Comparison of ENCODE assay signal across 8 cellular contexts in genomic region chrX:46912673-46913491, GRCh38. TPM values are rescaled to one million over a fixed set of nuclear protein-coding genes. Genes with fewer than 3 reads are reported as not detected.
DNase-seq lines count a peak whose midpoint lies in the region; ATAC-seq and TF ChIP-seq lines count a peak whose summit lies in the region.

No MANE protein-coding gene starts in this region.

- no peak for TF ChIP-seq POLR2A in HCT116 (IDR thresholded peaks at IDR 0.05; ENCODE audit: borderline replicate concordance, extremely low read depth, insufficient read depth, insufficient read length)

- BruUV-seq in HCT116 (replicated peaks; lab: Mats Ljungman, UMichigan), result no TSS peak

- peaks cover 38% of the 10 kb centered on the region for H3K27me3 Mint-ChIP-seq in activated T-helper 1 cell treated with anti-CD3 and anti-CD28 coated beads, Interleukin-12 subunit alpha, Interleukin-12 subunit beta, Interleukin-2, Interleukin-4 antibody, amounts not matched to agents 30 ng/mL and 10 ng/mL and 1 ng/mL, durations not matched to agents 14 hours and 24 hours and 36 hours (ENCODE audit: insufficient read depth)

- H3K4me2 ChIP-seq in DOHH2 (ENCODE audit: low read length) (peak overlapping the region; percentile 86), HCT116 (ENCODE audit: low read length) (peak overlapping the region; percentile 82), osteoblast (ENCODE audit: insufficient read depth, low read length) (peak overlapping the region; percentile 82)

- no peaks in the 10 kb centered on the region for H3K9me3 Mint-ChIP-seq in activated T-helper 1 cell treated with anti-CD3 and anti-CD28 coated beads, Interleukin-12 subunit alpha, Interleukin-12 subunit beta, Interleukin-2, Interleukin-4 antibody, amounts not matched to agents 30 ng/mL and 10 ng/mL and 1 ng/mL, durations not matched to agents 14 hours and 24 hours and 36 hours

- H3K79me2 ChIP-seq in DOHH2 (ENCODE audit: control insufficient read depth, low read length) (peaks cover 24% of the 10 kb centered on the region), HCT116 (ENCODE audit: insufficient read depth, low read length) (peaks cover 25% of the 10 kb centered on the region), osteoblast (ENCODE audit: insufficient read depth, low read length) (peaks cover 22% of the 10 kb centered on the region)

- H3K27ac ChIP-seq in DOHH2 (ENCODE audit: low read depth, low read length), result no peak overlapping the region
- H3K27ac ChIP-seq in HCT116 (ENCODE audit: low read depth, low read length), result peak overlapping the region; percentile 71
- H3K27ac ChIP-seq in osteoblast (ENCODE audit: low read depth, low read length), result no peak overlapping the region

- peak; percentile 65 for ATAC-seq in HCT116

- H3K4me3 ChIP-seq in DOHH2 (ENCODE audit: low read length) (peak overlapping the region; percentile 75), HCT116 (replicated peaks in 1 of 2; ENCODE audit: low read depth in 1 of 2, low read length in 2 of 2) (peak overlapping the region; percentile 54 to 63), osteoblast (ENCODE audit: insufficient read depth, low read length) (peak overlapping the region; percentile 76)

- RAD21 ChIA-PET in HCT116 (lab: Charles Lee; ENCODE audit: low non-redundant PET in 1 of 2, low total read pairs in 2 of 2, uncharacterized antibody in 2 of 2, unreplicated experiment in 2 of 2), result no interaction called here

- CTCF ChIA-PET in HCT116 (lab: Charles Lee), result interaction anchor here (1.7 kb wide), 1 partner anchor 10 kb away, joined by 6 read pairs; no protein-coding TSS in a partner anchor

- DNase-seq in HCT116 (ENCODE audit: low read depth, low spot score) (no peak), NCI-H69 (lab: John Stamatoyannopoulos, UW) (peak; percentile 59), globus pallidus (ENCODE audit: low spot score) (peak; percentile 24), osteoblast (ENCODE audit: insufficient read length, low spot score, missing footprints) (peak; percentile 93), NK-92 (lab: John Stamatoyannopoulos, UW; ENCODE audit: unreplicated experiment) (no peak), NCI-H2029 (lab: John Stamatoyannopoulos, UW) (no peak)
- DNase-seq in activated T-helper 1 cell treated with anti-CD3 and anti-CD28 coated beads, Interleukin-12 subunit alpha, Interleukin-12 subunit beta, Interleukin-2, Interleukin-4 antibody, amounts not matched to agents 30 ng/mL and 10 ng/mL and 1 ng/mL, durations not matched to agents 14 hours and 24 hours and 36 hours (ENCODE audit: low spot score), result no peak

- H3K4me1 Mint-ChIP-seq in activated T-helper 1 cell treated with anti-CD3 and anti-CD28 coated beads, Interleukin-12 subunit alpha, Interleukin-12 subunit beta, Interleukin-2, Interleukin-4 antibody, amounts not matched to agents 30 ng/mL and 10 ng/mL and 1 ng/mL, durations not matched to agents 14 hours and 24 hours and 36 hours (ENCODE audit: low read depth), result peaks cover 11% of the 10 kb centered on the region

- peak; percentile 49 for TF ChIP-seq CTCF in DOHH2 (IDR thresholded peaks at IDR 0.05; ENCODE audit: low read depth, low read length, poor library complexity, severe bottlenecking)
- peak; percentile 42 to 57 (median 42); a peak in 5 of 6 replicates for TF ChIP-seq CTCF in HCT116 (IDR thresholded peaks at IDR 0.05 in 2 of 3, conservative IDR thresholded peaks at IDR 0.05 in 1 of 3; ENCODE audit: borderline replicate concordance in 1 of 3, insufficient read depth in 1 of 3, low read depth in 2 of 3, low read length in 2 of 3)
- TF ChIP-seq CTCF in osteoblast (IDR thresholded peaks at IDR 0.05; ENCODE audit: extremely low read depth, low read depth, low read length), result peak; percentile 37

- no peaks in the 10 kb centered on the region for H3K36me3 Mint-ChIP-seq in activated T-helper 1 cell treated with anti-CD3 and anti-CD28 coated beads, Interleukin-12 subunit alpha, Interleukin-12 subunit beta, Interleukin-2, Interleukin-4 antibody, amounts not matched to agents 30 ng/mL and 10 ng/mL and 1 ng/mL, durations not matched to agents 14 hours and 24 hours and 36 hours (ENCODE audit: low read depth)

- H2AFZ ChIP-seq in HCT116 (ENCODE audit: low read depth, low read length, poor library complexity, severe bottlenecking), result no peak overlapping the region
- peak overlapping the region; percentile 39 for H2AFZ ChIP-seq in osteoblast (ENCODE audit: low read length)

- H3K27ac Mint-ChIP-seq in activated T-helper 1 cell treated with anti-CD3 and anti-CD28 coated beads, Interleukin-12 subunit alpha, Interleukin-12 subunit beta, Interleukin-2, Interleukin-4 antibody, amounts not matched to agents 30 ng/mL and 10 ng/mL and 1 ng/mL, durations not matched to agents 14 hours and 24 hours and 36 hours, result no peak overlapping the region

- peaks cover 8% of the 10 kb centered on the region for H3K4me1 ChIP-seq in DOHH2 (ENCODE audit: control insufficient read depth, low read length)
- peaks cover 0 to 13% of the 10 kb centered on the region in 2 experiments; a peak in 2 of 4 replicates for H3K4me1 ChIP-seq in HCT116 (ENCODE audit: control insufficient read depth in 1 of 2, insufficient read depth in 2 of 2, low read length in 2 of 2)
- H3K4me1 ChIP-seq in osteoblast (ENCODE audit: insufficient read depth, low read length), result no peaks in the 10 kb centered on the region

- H3K9me2 ChIP-seq in DOHH2 (replicated peaks; ENCODE audit: control insufficient read depth, low read length), result no peaks in the 10 kb centered on the region
- no peaks in the 10 kb centered on the region for H3K9me2 ChIP-seq in HCT116 (ENCODE audit: insufficient read depth)

- H3K9ac ChIP-seq in HCT116 (ENCODE audit: low read length), result peak overlapping the region; percentile 52

- intact Hi-C loops in HCT116 (cut with micrococcal nuclease), result loop anchor here (2.0 kb wide), 1 partner anchor 66 kb away; no protein-coding TSS in a partner anchor
- intact Hi-C loops in activated T-helper 1 cell treated with anti-CD3 and anti-CD28 coated beads, Interleukin-12 subunit alpha, Interleukin-12 subunit beta, Interleukin-2, Interleukin-4 antibody, amounts not matched to agents 30 ng/mL and 10 ng/mL and 1 ng/mL, durations not matched to agents 14 hours and 24 hours and 36 hours (cut with micrococcal nuclease), result loop anchor here (2.0 kb wide), 1 partner anchor 66 kb away; no protein-coding TSS in a partner anchor

- H3K27me3 ChIP-seq in DOHH2 (ENCODE audit: control insufficient read depth, low read length) (peaks cover 30% of the 10 kb centered on the region), HCT116 (ENCODE audit: insufficient read depth, low read length) (no peaks in the 10 kb centered on the region), osteoblast (ENCODE audit: insufficient read depth, low read length) (peaks cover 13% of the 10 kb centered on the region)

- H3F3A ChIP-seq in DOHH2 (ENCODE audit: control insufficient read depth, insufficient read depth), result no peaks in the 10 kb centered on the region

- H3K9me3 ChIP-seq in DOHH2 (ENCODE audit: control insufficient read depth, insufficient read depth, low read length), result no peaks in the 10 kb centered on the region
- no peaks in the 10 kb centered on the region for H3K9me3 ChIP-seq in HCT116 (ENCODE audit: control insufficient read depth in 1 of 2, insufficient read depth in 1 of 2, low read depth in 1 of 2, low read length in 2 of 2)
- H3K9me3 ChIP-seq in osteoblast (ENCODE audit: low read depth, low read length), result no peaks in the 10 kb centered on the region

- TF ChIP-seq RAD21 in HCT116 (IDR thresholded peaks at IDR 0.05; ENCODE audit: low read depth), result peak; percentile 16; the same call in 1 of the 2 replicates

- H3K36me3 ChIP-seq in DOHH2 (ENCODE audit: control insufficient read depth, low read length) (no peaks in the 10 kb centered on the region), HCT116 (ENCODE audit: control insufficient read depth in 1 of 2, insufficient read depth in 2 of 2, low read length in 2 of 2) (no peaks in the 10 kb centered on the region), osteoblast (ENCODE audit: insufficient read depth, low read length) (no peaks in the 10 kb centered on the region)

- H4K20me1 ChIP-seq in DOHH2 (ENCODE audit: control insufficient read depth, insufficient read depth, low read depth, low read length), result no peaks in the 10 kb centered on the region
- no peaks in the 10 kb centered on the region for H4K20me1 ChIP-seq in HCT116 (ENCODE audit: insufficient read depth)
- H4K20me1 ChIP-seq in osteoblast (ENCODE audit: insufficient read depth, low read length), result no peaks in the 10 kb centered on the region

- H3K4me3 Mint-ChIP-seq in activated T-helper 1 cell treated with anti-CD3 and anti-CD28 coated beads, Interleukin-12 subunit alpha, Interleukin-12 subunit beta, Interleukin-2, Interleukin-4 antibody, amounts not matched to agents 30 ng/mL and 10 ng/mL and 1 ng/mL, durations not matched to agents 14 hours and 24 hours and 36 hours, result peak overlapping the region; percentile 83

- POLR2A ChIA-PET in HCT116 (lab: Charles Lee), result no interaction called here

TF ChIP-seq in HCT116, 20 proteins besides CTCF, POLR2A, EP300 and RAD21 (continues in another document):
- no peak; the same call in 1 of the 2 replicates for TF ChIP-seq MAX (IDR thresholded peaks at IDR 0.05)
- no peak for TF ChIP-seq ZNF274 (IDR thresholded peaks at IDR 0.05; ENCODE audit: low read depth, low read length)
- no peak for TF ChIP-seq FOSL1 (IDR thresholded peaks at IDR 0.05; ENCODE audit: low read depth)
- peak; percentile 66; the same call in 1 of the 2 replicates for TF ChIP-seq ZFX (IDR thresholded peaks at IDR 0.05)

RNA-seq across cellular contexts. Expression of gene JADE3, which starts 0.7 kb away (rescaled TPM):
- total RNA-seq in HCT116 (2021; ENCODE audit: unreplicated experiment) (14.3 TPM), osteoblast (4.7 and 5.0 TPM in 2 replicates)
- polyA plus RNA-seq in HCT116 (2012), result 5.7 and 5.9 TPM in 2 replicates
- 1.3 and 2.1 TPM in 2 replicates for total RNA-seq in activated T-helper 1 cell treated with anti-CD3 and anti-CD28 coated beads, Interleukin-12 subunit alpha, Interleukin-12 subunit beta, Interleukin-2, Interleukin-4 antibody, amounts not matched to agents 30 ng/mL and 10 ng/mL and 1 ng/mL, durations not matched to agents 14 hours and 24 hours and 36 hours

Comparison
In these comparisons a context has a peak if more than half of its experiments do, and no peak if none do; other contexts are left out.
1. DNase-seq: peak in NCI-H69 (single experiment), globus pallidus (single experiment) and osteoblast (single experiment); none in HCT116 (single experiment), activated T-helper 1 cell treated with anti-CD3 and anti-CD28 coated beads, Interleukin-12 subunit alpha, Interleukin-12 subunit beta, Interleukin-2, Interleukin-4 antibody, amounts not matched to agents 30 ng/mL and 10 ng/mL and 1 ng/mL, durations not matched to agents 14 hours and 24 hours and 36 hours (single experiment), NK-92 (single experiment) and NCI-H2029 (single experiment).
2. Peak in every context shown above with its lines, with median percentiles within 50 percentile points of each other: H3K4me2 ChIP-seq, H3K4me3 ChIP-seq and CTCF ChIP-seq.